ENCODE assay signal across 8 cellular contexts in genomic region chr18:68915066-68915465, GRCh38.
"Had no signal": no experiment of that assay in that cellular context is flagged by ENCODE, and none has a peak within 500 bp of the region (broad histone marks: within the 10 kb centered on the region; RNA-seq: fewer than 3 reads in every experiment).

No MANE protein-coding gene starts in this region.

- H3K9ac ChIP-seq: KMS-11 had no signal

- ATAC-seq: HepG2, K562 had no signal

- H3K27ac Mint-ChIP-seq: IgD-negative memory B cell had no signal

- DNase-seq: IMR-90, KBM-7, KG1 had no signal

- H3K27ac ChIP-seq: HL-60, KMS-11 had no signal

- H3K4me3 ChIP-seq: K562 had no signal

- H3K4me2 ChIP-seq: KMS-11 had no signal

- H3K4me3 Mint-ChIP-seq: IgD-negative memory B cell had no signal

- H3K27me3 Mint-ChIP-seq: IgD-negative memory B cell had no signal
